Comparison of ENCODE assay signal across 8 cellular contexts in genomic region chr3:49120438-49121135, GRCh38. TPM values are rescaled to one million over a fixed set of nuclear protein-coding genes. Genes with fewer than 3 reads are reported as not detected.
DNase-seq lines count a peak whose midpoint lies in the region; ATAC-seq and TF ChIP-seq lines count a peak whose summit lies in the region.

USP19 (minus strand) TSS chr3:49120823; CDS start chr3:49119145, 1,678 bp downstream.

- no peaks in the 10 kb centered on the region for H3K27me3 ChIP-seq in breast epithelium
- H3K27me3 ChIP-seq in smooth muscle cell (ENCODE audit: low read depth) = no peaks in the 10 kb centered on the region

- H3K4me3 ChIP-seq in breast epithelium = peak within 1 kb of the TSS; percentile 79 to 95 (median 91)
- peak within 1 kb of the TSS; percentile 71 for H3K4me3 ChIP-seq in smooth muscle cell

- no peaks in the 10 kb centered on the region for H4K20me1 ChIP-seq in smooth muscle cell (ENCODE audit: low read depth)

- peak within 1 kb of the TSS; percentile 98 for H3K27ac ChIP-seq in VCaP
- peak within 1 kb of the TSS; percentile 96 for H3K27ac ChIP-seq in breast epithelium
- peak within 1 kb of the TSS; percentile 92 for H3K27ac ChIP-seq in smooth muscle cell (ENCODE audit: low read depth)

- peak within 1 kb of the TSS; percentile 87 for H3K4me2 ChIP-seq in smooth muscle cell

- peaks cover 27% of the 10 kb centered on the region for H3K36me3 ChIP-seq in breast epithelium
- H3K36me3 ChIP-seq in smooth muscle cell (ENCODE audit: low read depth) = no peaks in the 10 kb centered on the region

- TF ChIP-seq CTCF in VCaP (conservative IDR thresholded peaks at IDR 0.05) (peak; percentile 12; the same call in 1 of the 2 replicates), breast epithelium (IDR thresholded peaks at IDR 0.05) (no peak), smooth muscle cell (IDR thresholded peaks at IDR 0.05; ENCODE audit: borderline replicate concordance, insufficient read depth, poor library complexity, severe bottlenecking) (no peak)

- ATAC-seq in GM18508 (IDR thresholded peaks at IDR 0.05; ENCODE audit: insufficient read depth, unreplicated experiment) (peak; percentile 41), HG03025 (IDR thresholded peaks at IDR 0.05; ENCODE audit: low FRiP score, unreplicated experiment) (peak; percentile 78)

- peaks cover 8 to 11% of the 10 kb centered on the region in 2 donors for H3K4me1 ChIP-seq in breast epithelium
- peaks cover 5% of the 10 kb centered on the region for H3K4me1 ChIP-seq in smooth muscle cell (ENCODE audit: low read depth)

- no peaks in the 10 kb centered on the region for H3K9me3 ChIP-seq in breast epithelium
- H3K9me3 ChIP-seq in smooth muscle cell (replicated peaks; ENCODE audit: low read depth) = no peaks in the 10 kb centered on the region

- peak; percentile 99 for DNase-seq in 8988T
- peak; percentile 51 for DNase-seq in NCI-H2196 treated with DMSO at 0.1 percent for 48 hours (lab: John Stamatoyannopoulos, UW; ENCODE audit: unreplicated experiment)
- DNase-seq in breast epithelium (ENCODE audit: low spot score in 2 of 2) = peak; percentile 91 to 92
- DNase-seq in iPS-NIHi11 (ENCODE audit: low spot score) = peak; percentile 100
- peak; percentile 71 for DNase-seq in smooth muscle cell (lab: John Stamatoyannopoulos, UW; ENCODE audit: unreplicated experiment)

- WGBS in smooth muscle cell (ENCODE audit: low lambda C conversion rate) = 2% methylated on average over 63 of the region's 70 CpGs

- peak; percentile 73 for TF ChIP-seq POLR2A in breast epithelium (IDR thresholded peaks at IDR 0.05)

- intact Hi-C loops in breast epithelium (cut with DNase I; ENCODE audit: low total_unique reads) = loop anchor here (1.0 kb wide), 1 partner anchor 16 kb away; the partner anchor contains the start of gene QARS1

- peak within 1 kb of the TSS; percentile 56 for H2AFZ ChIP-seq in smooth muscle cell (ENCODE audit: low read depth)

- H3F3A ChIP-seq in smooth muscle cell (ENCODE audit: low read depth) = peaks cover 15% of the 10 kb centered on the region

- H3K79me2 ChIP-seq in smooth muscle cell (ENCODE audit: low read depth) = peaks cover 19% of the 10 kb centered on the region

- peak within 1 kb of the TSS; percentile 93 for H3K9ac ChIP-seq in smooth muscle cell (ENCODE audit: low read depth)

RNA-seq across cellular contexts. Expression of gene USP19, which starts in this region (rescaled TPM):
- total RNA-seq in breast epithelium = 10 to 100 TPM; 49.2 to 57.2 (median 56.2) TPM
- total RNA-seq in smooth muscle cell = 21.1 and 42.3 TPM in 2 replicates
- 20.6 and 22.1 TPM in 2 replicates for polyA plus RNA-seq in smooth muscle cell

Comparison
In these comparisons a context has a peak if more than half of its experiments do, and no peak if none do; other contexts are left out.
1. Peak in every context shown above with its lines: DNase-seq, ATAC-seq, H3K4me3 ChIP-seq and H3K27ac ChIP-seq.